ENCODE assay signal across 8 cellular contexts in genomic region chr2:230067990-230068657, GRCh38. TPM values are rescaled to one million over a fixed set of nuclear protein-coding genes. Genes with fewer than 3 reads are reported as not detected.
DNase-seq lines count a peak whose midpoint lies in the region; ATAC-seq and TF ChIP-seq lines count a peak whose summit lies in the region.

No MANE protein-coding gene starts in this region.

- H3K4me1 Mint-ChIP-seq in osteocyte (ENCODE audit: unreplicated experiment), result peaks cover 17% of the 10 kb centered on the region

- peak; percentile 61 to 72 for DNase-seq in NCI-H2081 (lab: John Stamatoyannopoulos, UW)
- DNase-seq in NCI-H2081 treated with DMSO at 0.1 percent for 48 hours (lab: John Stamatoyannopoulos, UW), result no peak
- DNase-seq in OCI-M1 (lab: John Stamatoyannopoulos, UW), result peak; percentile 17
- DNase-seq in activated naive CD4-positive, alpha-beta T cell treated with anti-CD3 and anti-CD28 coated beads, Interleukin-2, amount 50 U/mL, for 72 hours (ENCODE audit: low spot score in 2 of 2), result peak in 1 of 2 donors; percentile 57
- DNase-seq in left cardiac atrium, result peak; percentile 68
- peak; percentile 91 for DNase-seq in osteocyte (ENCODE audit: extremely low spot score, unreplicated experiment)
- no peak for DNase-seq in COLO829 (ENCODE audit: low spot score)

- H3K4me3 Mint-ChIP-seq in osteocyte (ENCODE audit: unreplicated experiment), result peak overlapping the region; percentile 99

- peak; percentile 49 for TF ChIP-seq CTCF in osteocyte (IDR thresholded peaks at IDR 0.05)

- peaks cover 4% of the 10 kb centered on the region for H3K27me3 Mint-ChIP-seq in osteocyte (ENCODE audit: unreplicated experiment)

- peaks cover 0 to 4% of the 10 kb centered on the region in 2 donors for H3K36me3 Mint-ChIP-seq in activated naive CD4-positive, alpha-beta T cell treated with anti-CD3 and anti-CD28 coated beads, Interleukin-2, amount 50 U/mL, for 72 hours
- peaks cover 4% of the 10 kb centered on the region for H3K36me3 Mint-ChIP-seq in osteocyte (ENCODE audit: unreplicated experiment)

- no peaks in the 10 kb centered on the region for H3K9me3 Mint-ChIP-seq in activated naive CD4-positive, alpha-beta T cell treated with anti-CD3 and anti-CD28 coated beads, Interleukin-2, amount 50 U/mL, for 72 hours
- H3K9me3 Mint-ChIP-seq in osteocyte (ENCODE audit: unreplicated experiment), result no peaks in the 10 kb centered on the region

- no peak overlapping the region for H3K27ac Mint-ChIP-seq in activated naive CD4-positive, alpha-beta T cell treated with anti-CD3 and anti-CD28 coated beads, Interleukin-2, amount 50 U/mL, for 72 hours
- H3K27ac Mint-ChIP-seq in osteocyte (ENCODE audit: unreplicated experiment), result peak overlapping the region; percentile 99

- peak; percentile 30 for ATAC-seq in HG03039 (IDR thresholded peaks at IDR 0.05; ENCODE audit: unreplicated experiment)
- ATAC-seq in activated naive CD4-positive, alpha-beta T cell treated with anti-CD3 and anti-CD28 coated beads, Interleukin-2, amount 50 U/mL, for 72 hours, result peak; percentile 54 to 65
- ATAC-seq in left cardiac atrium, result peak; percentile 65 to 73

- intact Hi-C loops in left cardiac atrium (cut with DNase I), result loop anchor here in 1 of 2 donors (5.0 kb wide), 1 partner anchor 89 kb away; no protein-coding TSS in a partner anchor

RNA-seq across cellular contexts. Expression of gene SLC16A14, which starts 0.6 kb away (rescaled TPM):
- total RNA-seq in activated naive CD4-positive, alpha-beta T cell treated with anti-CD3 and anti-CD28 coated beads, Interleukin-2, amount 50 U/mL, for 72 hours, result under 1 TPM in 1 of 2 donors, not detected in 1; 0.58 TPM
- total RNA-seq in left cardiac atrium, result 1 to 10 TPM; 2.0 to 3.1 TPM
- total RNA-seq in osteocyte, result 18.9 and 21.6 TPM in 2 replicates

Comparison
In these comparisons a context has a peak if more than half of its experiments do, and no peak if none do; other contexts are left out.
1. DNase-seq: peak in NCI-H2081 (2 of 2), OCI-M1 (single experiment), left cardiac atrium (single experiment) and osteocyte (single experiment); none in NCI-H2081 treated with DMSO at 0.1 percent for 48 hours (single experiment) and COLO829 (single experiment).
2. Peak in every context shown above with its lines, with median percentiles within 50 percentile points of each other: ATAC-seq.